In genomic region chr4:139978692-139979091, GRCh38 we compare ENCODE assay signal across 9 cellular contexts.
DNase-seq lines count a peak whose midpoint lies in the region; ATAC-seq, FAIRE-seq and TF ChIP-seq lines count a peak whose summit lies in the region.
"Had no signal": no experiment of that assay in that cellular context is flagged by ENCODE, and none has a peak within 500 bp of the region (broad histone marks: within the 10 kb centered on the region; RNA-seq: fewer than 3 reads in every experiment).

No MANE protein-coding gene starts in this region.

- H3K27ac Mint-ChIP-seq in activated naive CD8-positive, alpha-beta T cell treated with anti-CD3 and anti-CD28 coated beads, Interleukin-2, amount 50 U/mL, for 24 hours, result no peak overlapping the region

- peaks cover 26% of the 10 kb centered on the region for H3K4me1 Mint-ChIP-seq in activated naive CD8-positive, alpha-beta T cell treated with anti-CD3 and anti-CD28 coated beads, Interleukin-2, amount 50 U/mL, for 24 hours

- FAIRE-seq in GM12891 (lab: Jason Lieb, UNC), result peak; percentile 97
- FAIRE-seq: astrocyte had no signal

- peak; percentile 25 for DNase-seq in GM12891 (ENCODE audit: insufficient read length, low spot score)
- peak; percentile 6 for DNase-seq in activated naive CD8-positive, alpha-beta T cell treated with anti-CD3 and anti-CD28 coated beads, Interleukin-2, amount 50 U/mL, for 24 hours
- DNase-seq in SHP77 treated with DMSO at 0.1 percent for 48 hours (lab: John Stamatoyannopoulos, UW), result no peak
- no peak for DNase-seq in effector CD8-positive, alpha-beta T cell (lab: John Stamatoyannopoulos, UW)
- DNase-seq in NK-92 (lab: John Stamatoyannopoulos, UW; ENCODE audit: unreplicated experiment), result no peak
- DNase-seq in NCI-H82 (lab: John Stamatoyannopoulos, UW), result no peak

- no peak for TF ChIP-seq POLR2A in GM12891 (IDR thresholded peaks at IDR 0.05; ENCODE audit: low read depth, low read length)

- H3K27me3 Mint-ChIP-seq in activated naive CD8-positive, alpha-beta T cell treated with anti-CD3 and anti-CD28 coated beads, Interleukin-2, amount 50 U/mL, for 24 hours, result no peaks in the 10 kb centered on the region

- ATAC-seq in GM19463 (IDR thresholded peaks at IDR 0.05; ENCODE audit: unreplicated experiment) (peak; percentile 85), HG03442 (IDR thresholded peaks at IDR 0.05; ENCODE audit: unreplicated experiment) (peak; percentile 93)
- ATAC-seq in activated naive CD8-positive, alpha-beta T cell treated with anti-CD3 and anti-CD28 coated beads, Interleukin-2, amount 50 U/mL, for 24 hours, result peak; percentile 84

- peaks cover 2% of the 10 kb centered on the region for H3K36me3 Mint-ChIP-seq in activated naive CD8-positive, alpha-beta T cell treated with anti-CD3 and anti-CD28 coated beads, Interleukin-2, amount 50 U/mL, for 24 hours (ENCODE audit: low read depth)

- H3K9me3 Mint-ChIP-seq in activated naive CD8-positive, alpha-beta T cell treated with anti-CD3 and anti-CD28 coated beads, Interleukin-2, amount 50 U/mL, for 24 hours, result no peaks in the 10 kb centered on the region

- no peak overlapping the region for H3K4me3 Mint-ChIP-seq in activated naive CD8-positive, alpha-beta T cell treated with anti-CD3 and anti-CD28 coated beads, Interleukin-2, amount 50 U/mL, for 24 hours

TF ChIP-seq in GM12891, 5 proteins besides CTCF, POLR2A, EP300 and RAD21:
- TF ChIP-seq SPI1 (IDR thresholded peaks at IDR 0.05; ENCODE audit: low read depth, low read length), result peak; percentile 97
- no peak for TF ChIP-seq PAX5 (IDR thresholded peaks at IDR 0.05; ENCODE audit: insufficient read depth, low read length, severe bottlenecking)

Comparison
In these comparisons a context has a peak if more than half of its experiments do, and no peak if none do; other contexts are left out.
1. DNase-seq: peak in GM12891 (single experiment) and activated naive CD8-positive, alpha-beta T cell treated with anti-CD3 and anti-CD28 coated beads, Interleukin-2, amount 50 U/mL, for 24 hours (single experiment); none in SHP77 treated with DMSO at 0.1 percent for 48 hours (single experiment), effector CD8-positive, alpha-beta T cell (single experiment), NK-92 (single experiment) and NCI-H82 (single experiment).
2. Peak in every context shown above with its lines, with median percentiles within 50 percentile points of each other: ATAC-seq.